In the genomic region with DNA sequence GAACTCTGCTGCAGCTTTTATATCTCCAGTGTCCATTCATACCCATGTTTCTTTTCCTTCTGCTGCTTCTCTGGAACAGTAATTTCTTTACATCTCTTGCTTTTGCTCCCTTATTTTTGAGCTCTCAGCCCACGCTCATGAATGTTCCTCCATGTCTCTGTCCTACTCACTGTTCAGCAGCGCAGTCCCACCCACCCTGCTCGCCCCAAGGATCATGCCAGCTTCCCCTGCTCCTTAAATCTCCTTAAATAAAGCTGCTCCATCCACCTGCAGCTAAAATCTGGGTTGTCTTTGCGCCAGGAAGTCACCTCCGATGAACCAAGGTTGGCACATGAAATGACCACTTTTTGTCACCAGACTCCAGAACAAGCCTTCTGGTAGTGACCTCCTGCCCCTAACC, we compare ENCODE assay signal across 1 cellular context.
TF ChIP-seq lines count a peak whose summit lies in the region.

No MANE protein-coding gene starts in this region.

TF ChIP-seq in GM23338, 12 proteins besides CTCF, POLR2A, EP300 and RAD21 (continued from another document):
- TF ChIP-seq, protein P1, sequence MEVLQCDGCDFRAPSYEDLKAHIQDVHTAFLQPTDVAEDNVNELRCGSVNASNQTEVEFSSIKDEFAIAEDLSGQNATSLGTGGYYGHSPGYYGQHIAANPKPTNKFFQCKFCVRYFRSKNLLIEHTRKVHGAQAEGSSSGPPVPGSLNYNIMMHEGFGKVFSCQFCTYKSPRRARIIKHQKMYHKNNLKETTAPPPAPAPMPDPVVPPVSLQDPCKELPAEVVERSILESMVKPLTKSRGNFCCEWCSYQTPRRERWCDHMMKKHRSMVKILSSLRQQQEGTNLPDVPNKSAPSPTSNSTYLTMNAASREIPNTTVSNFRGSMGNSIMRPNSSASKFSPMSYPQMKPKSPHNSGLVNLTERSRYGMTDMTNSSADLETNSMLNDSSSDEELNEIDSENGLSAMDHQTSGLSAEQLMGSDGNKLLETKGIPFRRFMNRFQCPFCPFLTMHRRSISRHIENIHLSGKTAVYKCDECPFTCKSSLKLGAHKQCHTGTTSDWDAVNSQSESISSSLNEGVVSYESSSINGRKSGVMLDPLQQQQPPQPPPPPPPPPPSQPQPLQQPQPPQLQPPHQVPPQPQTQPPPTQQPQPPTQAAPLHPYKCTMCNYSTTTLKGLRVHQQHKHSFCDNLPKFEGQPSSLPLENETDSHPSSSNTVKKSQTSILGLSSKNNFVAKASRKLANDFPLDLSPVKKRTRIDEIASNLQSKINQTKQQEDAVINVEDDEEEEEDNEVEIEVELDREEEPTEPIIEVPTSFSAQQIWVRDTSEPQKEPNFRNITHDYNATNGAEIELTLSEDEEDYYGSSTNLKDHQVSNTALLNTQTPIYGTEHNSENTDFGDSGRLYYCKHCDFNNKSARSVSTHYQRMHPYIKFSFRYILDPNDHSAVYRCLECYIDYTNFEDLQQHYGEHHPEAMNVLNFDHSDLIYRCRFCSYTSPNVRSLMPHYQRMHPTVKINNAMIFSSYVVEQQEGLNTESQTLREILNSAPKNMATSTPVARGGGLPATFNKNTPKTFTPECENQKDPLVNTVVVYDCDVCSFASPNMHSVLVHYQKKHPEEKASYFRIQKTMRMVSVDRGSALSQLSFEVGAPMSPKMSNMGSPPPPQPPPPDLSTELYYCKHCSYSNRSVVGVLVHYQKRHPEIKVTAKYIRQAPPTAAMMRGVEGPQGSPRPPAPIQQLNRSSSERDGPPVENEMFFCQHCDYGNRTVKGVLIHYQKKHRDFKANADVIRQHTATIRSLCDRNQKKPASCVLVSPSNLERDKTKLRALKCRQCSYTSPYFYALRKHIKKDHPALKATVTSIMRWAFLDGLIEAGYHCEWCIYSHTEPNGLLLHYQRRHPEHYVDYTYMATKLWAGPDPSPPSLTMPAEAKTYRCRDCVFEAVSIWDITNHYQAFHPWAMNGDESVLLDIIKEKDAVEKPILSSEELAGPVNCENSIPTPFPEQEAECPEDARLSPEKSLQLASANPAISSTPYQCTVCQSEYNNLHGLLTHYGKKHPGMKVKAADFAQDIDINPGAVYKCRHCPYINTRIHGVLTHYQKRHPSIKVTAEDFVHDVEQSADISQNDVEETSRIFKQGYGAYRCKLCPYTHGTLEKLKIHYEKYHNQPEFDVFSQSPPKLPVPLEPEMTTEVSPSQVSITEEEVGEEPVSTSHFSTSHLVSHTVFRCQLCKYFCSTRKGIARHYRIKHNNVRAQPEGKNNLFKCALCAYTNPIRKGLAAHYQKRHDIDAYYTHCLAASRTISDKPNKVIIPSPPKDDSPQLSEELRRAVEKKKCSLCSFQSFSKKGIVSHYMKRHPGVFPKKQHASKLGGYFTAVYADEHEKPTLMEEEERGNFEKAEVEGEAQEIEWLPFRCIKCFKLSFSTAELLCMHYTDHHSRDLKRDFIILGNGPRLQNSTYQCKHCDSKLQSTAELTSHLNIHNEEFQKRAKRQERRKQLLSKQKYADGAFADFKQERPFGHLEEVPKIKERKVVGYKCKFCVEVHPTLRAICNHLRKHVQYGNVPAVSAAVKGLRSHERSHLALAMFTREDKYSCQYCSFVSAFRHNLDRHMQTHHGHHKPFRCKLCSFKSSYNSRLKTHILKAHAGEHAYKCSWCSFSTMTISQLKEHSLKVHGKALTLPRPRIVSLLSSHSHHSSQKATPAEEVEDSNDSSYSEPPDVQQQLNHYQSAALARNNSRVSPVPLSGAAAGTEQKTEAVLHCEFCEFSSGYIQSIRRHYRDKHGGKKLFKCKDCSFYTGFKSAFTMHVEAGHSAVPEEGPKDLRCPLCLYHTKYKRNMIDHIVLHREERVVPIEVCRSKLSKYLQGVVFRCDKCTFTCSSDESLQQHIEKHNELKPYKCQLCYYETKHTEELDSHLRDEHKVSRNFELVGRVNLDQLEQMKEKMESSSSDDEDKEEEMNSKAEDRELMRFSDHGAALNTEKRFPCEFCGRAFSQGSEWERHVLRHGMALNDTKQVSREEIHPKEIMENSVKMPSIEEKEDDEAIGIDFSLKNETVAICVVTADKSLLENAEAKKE (CRISPR knock-in tag; IDR thresholded peaks at IDR 0.05) = no peak
- no peak for TF ChIP-seq STAT1 (IDR thresholded peaks at IDR 0.05; ENCODE audit: unreplicated experiment)
- no peak for TF ChIP-seq ZNF331 (CRISPR knock-in tag; IDR thresholded peaks at IDR 0.05; ENCODE audit: low read depth)
- no peak for TF ChIP-seq EZH2 (IDR thresholded peaks at IDR 0.05; ENCODE audit: low read depth, unreplicated experiment)
- TF ChIP-seq ZNF114 (CRISPR knock-in tag; IDR thresholded peaks at IDR 0.05) = no peak
